ENCODE assay signal across 1 cellular context in the genomic region with DNA sequence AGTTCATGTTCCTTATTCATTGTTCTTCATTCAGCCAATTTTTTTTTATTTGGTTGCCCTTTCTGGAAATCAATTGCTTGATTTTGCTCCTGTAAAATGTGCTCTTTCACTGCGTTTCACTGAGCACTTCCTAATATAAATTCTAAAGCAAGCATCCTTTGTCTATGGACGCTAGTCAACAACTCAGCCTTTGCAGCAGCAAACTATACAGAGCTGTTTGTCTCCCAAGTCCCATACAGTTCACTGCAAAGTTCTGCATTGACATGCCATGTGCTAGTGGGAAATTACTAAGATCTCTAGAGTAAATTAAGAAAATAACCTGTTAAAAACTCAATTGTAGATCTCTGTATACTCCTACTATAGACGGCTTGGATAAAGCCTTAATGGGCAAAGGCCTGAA.
TF ChIP-seq lines count a peak whose summit lies in the region.

No MANE protein-coding gene starts in this region.

TF ChIP-seq in GM12878, 131 proteins besides CTCF, POLR2A, EP300 and RAD21 (continued from another document):
- TF ChIP-seq, protein P1, sequence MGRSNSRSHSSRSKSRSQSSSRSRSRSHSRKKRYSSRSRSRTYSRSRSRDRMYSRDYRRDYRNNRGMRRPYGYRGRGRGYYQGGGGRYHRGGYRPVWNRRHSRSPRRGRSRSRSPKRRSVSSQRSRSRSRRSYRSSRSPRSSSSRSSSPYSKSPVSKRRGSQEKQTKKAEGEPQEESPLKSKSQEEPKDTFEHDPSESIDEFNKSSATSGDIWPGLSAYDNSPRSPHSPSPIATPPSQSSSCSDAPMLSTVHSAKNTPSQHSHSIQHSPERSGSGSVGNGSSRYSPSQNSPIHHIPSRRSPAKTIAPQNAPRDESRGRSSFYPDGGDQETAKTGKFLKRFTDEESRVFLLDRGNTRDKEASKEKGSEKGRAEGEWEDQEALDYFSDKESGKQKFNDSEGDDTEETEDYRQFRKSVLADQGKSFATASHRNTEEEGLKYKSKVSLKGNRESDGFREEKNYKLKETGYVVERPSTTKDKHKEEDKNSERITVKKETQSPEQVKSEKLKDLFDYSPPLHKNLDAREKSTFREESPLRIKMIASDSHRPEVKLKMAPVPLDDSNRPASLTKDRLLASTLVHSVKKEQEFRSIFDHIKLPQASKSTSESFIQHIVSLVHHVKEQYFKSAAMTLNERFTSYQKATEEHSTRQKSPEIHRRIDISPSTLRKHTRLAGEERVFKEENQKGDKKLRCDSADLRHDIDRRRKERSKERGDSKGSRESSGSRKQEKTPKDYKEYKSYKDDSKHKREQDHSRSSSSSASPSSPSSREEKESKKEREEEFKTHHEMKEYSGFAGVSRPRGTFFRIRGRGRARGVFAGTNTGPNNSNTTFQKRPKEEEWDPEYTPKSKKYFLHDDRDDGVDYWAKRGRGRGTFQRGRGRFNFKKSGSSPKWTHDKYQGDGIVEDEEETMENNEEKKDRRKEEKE (IDR thresholded peaks at IDR 0.05) = no peak
- TF ChIP-seq RELA (IDR thresholded peaks at IDR 0.05; ENCODE audit: borderline replicate concordance, partially characterized antibody) = no peak
- TF ChIP-seq, protein P2, sequence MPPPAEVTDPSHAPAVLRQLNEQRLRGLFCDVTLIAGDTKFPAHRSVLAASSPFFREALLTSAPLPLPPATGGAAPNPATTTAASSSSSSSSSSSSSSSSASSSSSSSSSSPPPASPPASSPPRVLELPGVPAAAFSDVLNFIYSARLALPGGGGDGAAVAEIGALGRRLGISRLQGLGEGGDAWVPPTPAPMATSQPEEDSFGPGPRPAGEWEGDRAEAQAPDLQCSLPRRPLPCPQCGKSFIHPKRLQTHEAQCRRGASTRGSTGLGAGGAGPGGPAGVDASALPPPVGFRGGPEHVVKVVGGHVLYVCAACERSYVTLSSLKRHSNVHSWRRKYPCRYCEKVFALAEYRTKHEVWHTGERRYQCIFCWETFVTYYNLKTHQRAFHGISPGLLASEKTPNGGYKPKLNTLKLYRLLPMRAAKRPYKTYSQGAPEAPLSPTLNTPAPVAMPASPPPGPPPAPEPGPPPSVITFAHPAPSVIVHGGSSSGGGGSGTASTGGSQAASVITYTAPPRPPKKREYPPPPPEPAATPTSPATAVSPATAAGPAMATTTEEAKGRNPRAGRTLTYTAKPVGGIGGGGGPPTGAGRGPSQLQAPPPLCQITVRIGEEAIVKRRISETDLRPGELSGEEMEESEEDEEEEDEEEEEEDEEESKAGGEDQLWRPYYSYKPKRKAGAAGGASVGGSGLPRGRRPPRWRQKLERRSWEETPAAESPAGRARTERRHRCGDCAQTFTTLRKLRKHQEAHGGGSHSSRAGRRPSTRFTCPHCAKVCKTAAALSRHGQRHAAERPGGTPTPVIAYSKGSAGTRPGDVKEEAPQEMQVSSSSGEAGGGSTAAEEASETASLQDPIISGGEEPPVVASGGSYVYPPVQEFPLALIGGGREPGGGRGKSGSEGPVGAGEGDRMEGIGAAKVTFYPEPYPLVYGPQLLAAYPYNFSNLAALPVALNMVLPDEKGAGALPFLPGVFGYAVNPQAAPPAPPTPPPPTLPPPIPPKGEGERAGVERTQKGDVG (CRISPR knock-in tag; IDR thresholded peaks at IDR 0.05) = no peak
- no peak for TF ChIP-seq TCF3 (IDR thresholded peaks at IDR 0.05; ENCODE audit: borderline replicate concordance, insufficient read depth, low read depth, low read length)
- no peak for TF ChIP-seq SREBF2 (IDR thresholded peaks at IDR 0.05; ENCODE audit: low read length)
- no peak for TF ChIP-seq NFYA (IDR thresholded peaks at IDR 0.05; ENCODE audit: borderline replicate concordance, low read depth, low read length)
- TF ChIP-seq TARDBP (IDR thresholded peaks at IDR 0.05; ENCODE audit: borderline replicate concordance) = no peak
- no peak for TF ChIP-seq SMAD5 (IDR thresholded peaks at IDR 0.05; ENCODE audit: low read depth)
- no peak for TF ChIP-seq GATAD2B (conservative IDR thresholded peaks at IDR 0.05; ENCODE audit: low read depth)
- no peak for TF ChIP-seq MXI1 (IDR thresholded peaks at IDR 0.05; ENCODE audit: low read depth, low read length)
- TF ChIP-seq BMI1 (IDR thresholded peaks at IDR 0.05; ENCODE audit: borderline replicate concordance) = no peak
- TF ChIP-seq NFXL1 (IDR thresholded peaks at IDR 0.05; ENCODE audit: borderline replicate concordance) = no peak
- TF ChIP-seq, protein P3, sequence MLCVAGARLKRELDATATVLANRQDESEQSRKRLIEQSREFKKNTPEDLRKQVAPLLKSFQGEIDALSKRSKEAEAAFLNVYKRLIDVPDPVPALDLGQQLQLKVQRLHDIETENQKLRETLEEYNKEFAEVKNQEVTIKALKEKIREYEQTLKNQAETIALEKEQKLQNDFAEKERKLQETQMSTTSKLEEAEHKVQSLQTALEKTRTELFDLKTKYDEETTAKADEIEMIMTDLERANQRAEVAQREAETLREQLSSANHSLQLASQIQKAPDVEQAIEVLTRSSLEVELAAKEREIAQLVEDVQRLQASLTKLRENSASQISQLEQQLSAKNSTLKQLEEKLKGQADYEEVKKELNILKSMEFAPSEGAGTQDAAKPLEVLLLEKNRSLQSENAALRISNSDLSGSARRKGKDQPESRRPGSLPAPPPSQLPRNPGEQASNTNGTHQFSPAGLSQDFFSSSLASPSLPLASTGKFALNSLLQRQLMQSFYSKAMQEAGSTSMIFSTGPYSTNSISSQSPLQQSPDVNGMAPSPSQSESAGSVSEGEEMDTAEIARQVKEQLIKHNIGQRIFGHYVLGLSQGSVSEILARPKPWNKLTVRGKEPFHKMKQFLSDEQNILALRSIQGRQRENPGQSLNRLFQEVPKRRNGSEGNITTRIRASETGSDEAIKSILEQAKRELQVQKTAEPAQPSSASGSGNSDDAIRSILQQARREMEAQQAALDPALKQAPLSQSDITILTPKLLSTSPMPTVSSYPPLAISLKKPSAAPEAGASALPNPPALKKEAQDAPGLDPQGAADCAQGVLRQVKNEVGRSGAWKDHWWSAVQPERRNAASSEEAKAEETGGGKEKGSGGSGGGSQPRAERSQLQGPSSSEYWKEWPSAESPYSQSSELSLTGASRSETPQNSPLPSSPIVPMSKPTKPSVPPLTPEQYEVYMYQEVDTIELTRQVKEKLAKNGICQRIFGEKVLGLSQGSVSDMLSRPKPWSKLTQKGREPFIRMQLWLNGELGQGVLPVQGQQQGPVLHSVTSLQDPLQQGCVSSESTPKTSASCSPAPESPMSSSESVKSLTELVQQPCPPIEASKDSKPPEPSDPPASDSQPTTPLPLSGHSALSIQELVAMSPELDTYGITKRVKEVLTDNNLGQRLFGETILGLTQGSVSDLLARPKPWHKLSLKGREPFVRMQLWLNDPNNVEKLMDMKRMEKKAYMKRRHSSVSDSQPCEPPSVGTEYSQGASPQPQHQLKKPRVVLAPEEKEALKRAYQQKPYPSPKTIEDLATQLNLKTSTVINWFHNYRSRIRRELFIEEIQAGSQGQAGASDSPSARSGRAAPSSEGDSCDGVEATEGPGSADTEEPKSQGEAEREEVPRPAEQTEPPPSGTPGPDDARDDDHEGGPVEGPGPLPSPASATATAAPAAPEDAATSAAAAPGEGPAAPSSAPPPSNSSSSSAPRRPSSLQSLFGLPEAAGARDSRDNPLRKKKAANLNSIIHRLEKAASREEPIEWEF (IDR thresholded peaks at IDR 0.05; ENCODE audit: insufficient replicate concordance, low read depth, low read length) = no peak
- TF ChIP-seq, protein P4, sequence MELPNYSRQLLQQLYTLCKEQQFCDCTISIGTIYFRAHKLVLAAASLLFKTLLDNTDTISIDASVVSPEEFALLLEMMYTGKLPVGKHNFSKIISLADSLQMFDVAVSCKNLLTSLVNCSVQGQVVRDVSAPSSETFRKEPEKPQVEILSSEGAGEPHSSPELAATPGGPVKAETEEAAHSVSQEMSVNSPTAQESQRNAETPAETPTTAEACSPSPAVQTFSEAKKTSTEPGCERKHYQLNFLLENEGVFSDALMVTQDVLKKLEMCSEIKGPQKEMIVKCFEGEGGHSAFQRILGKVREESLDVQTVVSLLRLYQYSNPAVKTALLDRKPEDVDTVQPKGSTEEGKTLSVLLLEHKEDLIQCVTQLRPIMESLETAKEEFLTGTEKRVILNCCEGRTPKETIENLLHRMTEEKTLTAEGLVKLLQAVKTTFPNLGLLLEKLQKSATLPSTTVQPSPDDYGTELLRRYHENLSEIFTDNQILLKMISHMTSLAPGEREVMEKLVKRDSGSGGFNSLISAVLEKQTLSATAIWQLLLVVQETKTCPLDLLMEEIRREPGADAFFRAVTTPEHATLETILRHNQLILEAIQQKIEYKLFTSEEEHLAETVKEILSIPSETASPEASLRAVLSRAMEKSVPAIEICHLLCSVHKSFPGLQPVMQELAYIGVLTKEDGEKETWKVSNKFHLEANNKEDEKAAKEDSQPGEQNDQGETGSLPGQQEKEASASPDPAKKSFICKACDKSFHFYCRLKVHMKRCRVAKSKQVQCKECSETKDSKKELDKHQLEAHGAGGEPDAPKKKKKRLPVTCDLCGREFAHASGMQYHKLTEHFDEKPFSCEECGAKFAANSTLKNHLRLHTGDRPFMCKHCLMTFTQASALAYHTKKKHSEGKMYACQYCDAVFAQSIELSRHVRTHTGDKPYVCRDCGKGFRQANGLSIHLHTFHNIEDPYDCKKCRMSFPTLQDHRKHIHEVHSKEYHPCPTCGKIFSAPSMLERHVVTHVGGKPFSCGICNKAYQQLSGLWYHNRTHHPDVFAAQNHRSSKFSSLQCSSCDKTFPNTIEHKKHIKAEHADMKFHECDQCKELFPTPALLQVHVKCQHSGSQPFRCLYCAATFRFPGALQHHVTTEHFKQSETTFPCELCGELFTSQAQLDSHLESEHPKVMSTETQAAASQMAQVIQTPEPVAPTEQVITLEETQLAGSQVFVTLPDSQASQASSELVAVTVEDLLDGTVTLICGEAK (IDR thresholded peaks at IDR 0.05; ENCODE audit: borderline replicate concordance) = no peak
TF ChIP-seq in GM12878: peak in this region for 0.
